Comparison of ENCODE assay signal across 8 cellular contexts in genomic region chr17:29180051-29180787, GRCh38. TPM values are rescaled to one million over a fixed set of nuclear protein-coding genes. Genes with fewer than 3 reads are reported as not detected.
DNase-seq lines count a peak whose midpoint lies in the region; ATAC-seq and TF ChIP-seq lines count a peak whose summit lies in the region.

Gene MYO18A, minus strand, starts transcription at chr17:29180398. Its CDS starts 13,458 bp downstream, at chr17:29166940.

- H3K4me1 ChIP-seq in parathyroid adenoma (peaks cover 16% of the 10 kb centered on the region), tibial artery (peaks cover 0 to 52% (median 30%) of the 10 kb centered on the region in 4 donors)

- H3K36me3 Mint-ChIP-seq in activated naive CD8-positive, alpha-beta T cell treated with anti-CD3 and anti-CD28 coated beads, Interleukin-2, amount 10 ng/mL, durations not matched to agents 7 days and 5 days, result no peaks in the 10 kb centered on the region

- no peaks in the 10 kb centered on the region for H3K9me3 ChIP-seq in SU-DHL-6 (ENCODE audit: insufficient read depth, low read length)
- no peaks in the 10 kb centered on the region for H3K9me3 ChIP-seq in parathyroid adenoma (ENCODE audit: control insufficient read depth, low read length)
- H3K9me3 ChIP-seq in tibial artery, result no peaks in the 10 kb centered on the region

- TF ChIP-seq CTCF in SU-DHL-6 (IDR thresholded peaks at IDR 0.05; ENCODE audit: insufficient read depth, low read length, poor library complexity, severe bottlenecking), result peak; percentile 40
- TF ChIP-seq CTCF in parathyroid adenoma (IDR thresholded peaks at IDR 0.05), result peak; percentile 95
- peak; percentile 89 to 96 for TF ChIP-seq CTCF in tibial artery (IDR thresholded peaks at IDR 0.05)

- H3K9me3 Mint-ChIP-seq in activated naive CD8-positive, alpha-beta T cell treated with anti-CD3 and anti-CD28 coated beads, Interleukin-2, amount 10 ng/mL, durations not matched to agents 7 days and 5 days, result no peaks in the 10 kb centered on the region

- peak within 1 kb of the TSS; percentile 12 for H3K27ac Mint-ChIP-seq in activated naive CD8-positive, alpha-beta T cell treated with anti-CD3 and anti-CD28 coated beads, Interleukin-2, amount 10 ng/mL, durations not matched to agents 7 days and 5 days

- H3K27me3 ChIP-seq in SU-DHL-6 (ENCODE audit: low read length), result no peaks in the 10 kb centered on the region
- H3K27me3 ChIP-seq in parathyroid adenoma (ENCODE audit: control insufficient read depth, insufficient read depth, low read length), result no peaks in the 10 kb centered on the region
- no peaks in the 10 kb centered on the region for H3K27me3 ChIP-seq in tibial artery

- H3K27ac ChIP-seq in SU-DHL-6 (ENCODE audit: low read depth, low read length) (no peak within 1 kb of the TSS), parathyroid adenoma (peak within 1 kb of the TSS; percentile 88), tibial artery (peak within 1 kb of the TSS; percentile 82)

- H3K9ac ChIP-seq in SU-DHL-6 (ENCODE audit: low read length) (peak within 1 kb of the TSS; percentile 43; the same call in 1 of the 2 replicates), parathyroid adenoma (peak within 1 kb of the TSS; percentile 77)

- intact Hi-C loops in Right ventricle myocardium superior (cut with DNase I) (loop anchor here (5.0 kb wide), 1 partner anchor 33 kb away; no protein-coding TSS in a partner anchor), tibial artery (cut with DNase I; ENCODE audit: low total_unique reads) (no loop called here)

- no peaks in the 10 kb centered on the region for H3K36me3 ChIP-seq in SU-DHL-6 (ENCODE audit: low read length)
- no peaks in the 10 kb centered on the region for H3K36me3 ChIP-seq in parathyroid adenoma (ENCODE audit: control insufficient read depth, insufficient read depth, low read length)
- no peaks in the 10 kb centered on the region for H3K36me3 ChIP-seq in tibial artery

- no peaks in the 10 kb centered on the region for H3K9me2 ChIP-seq in SU-DHL-6 (replicated peaks; ENCODE audit: insufficient read depth, low read length)

- peak; percentile 78 for DNase-seq in EH (ENCODE audit: low read depth)
- peak; percentile 27 for DNase-seq in GOT3 (lab: John Stamatoyannopoulos, UW)
- peak; percentile 70 for DNase-seq in M059J (ENCODE audit: low read depth)
- peak; percentile 90 for DNase-seq in activated naive CD8-positive, alpha-beta T cell treated with anti-CD3 and anti-CD28 coated beads, Interleukin-2, amount 10 ng/mL, durations not matched to agents 7 days and 5 days
- DNase-seq in Right ventricle myocardium superior, result peak; percentile 88
- peak; percentile 63 to 84 for DNase-seq in tibial artery

- no peaks in the 10 kb centered on the region for H4K20me1 ChIP-seq in SU-DHL-6 (ENCODE audit: low read depth, low read length)

- H2AFZ ChIP-seq in SU-DHL-6 (ENCODE audit: low read depth, low read length, severe bottlenecking), result peak within 1 kb of the TSS; percentile 64
- H2AFZ ChIP-seq in parathyroid adenoma, result peak within 1 kb of the TSS; percentile 99

- H3K4me3 ChIP-seq in SU-DHL-6 (ENCODE audit: insufficient read depth, low read length, poor library complexity, severe bottlenecking) (peak within 1 kb of the TSS; percentile 38), parathyroid adenoma (ENCODE audit: low read depth, low read length) (peak within 1 kb of the TSS; percentile 57), tibial artery (peak within 1 kb of the TSS; percentile 63 to 65)

- H3K4me3 Mint-ChIP-seq in activated naive CD8-positive, alpha-beta T cell treated with anti-CD3 and anti-CD28 coated beads, Interleukin-2, amount 10 ng/mL, durations not matched to agents 7 days and 5 days, result peak within 1 kb of the TSS; percentile 49

- peaks cover 12% of the 10 kb centered on the region for H3K27me3 Mint-ChIP-seq in activated naive CD8-positive, alpha-beta T cell treated with anti-CD3 and anti-CD28 coated beads, Interleukin-2, amount 10 ng/mL, durations not matched to agents 7 days and 5 days

- peaks cover 29% of the 10 kb centered on the region for H3K4me1 Mint-ChIP-seq in activated naive CD8-positive, alpha-beta T cell treated with anti-CD3 and anti-CD28 coated beads, Interleukin-2, amount 10 ng/mL, durations not matched to agents 7 days and 5 days

- H3K4me2 ChIP-seq in SU-DHL-6 (ENCODE audit: low read depth, low read length, poor library complexity, severe bottlenecking) (peak within 1 kb of the TSS; percentile 59), parathyroid adenoma (ENCODE audit: low read length) (peak within 1 kb of the TSS; percentile 86)

- ATAC-seq in activated naive CD8-positive, alpha-beta T cell treated with anti-CD3 and anti-CD28 coated beads, Interleukin-2, amount 10 ng/mL, durations not matched to agents 7 days and 5 days (ENCODE audit: low read depth), result peak; percentile 93
- ATAC-seq in Right ventricle myocardium superior (ENCODE audit: poor library complexity), result peak; percentile 90

- POLR2A ChIA-PET in activated naive CD8-positive, alpha-beta T cell treated with anti-CD3 and anti-CD28 coated beads, Interleukin-2, amount 10 ng/mL, durations not matched to agents 7 days and 5 days (lab: Charles Lee), result interaction anchor here (0.9 to 6.6 kb wide), 9 partner anchors 25 to 114 kb away, joined by 3 to 41 read pairs (median 6); partner anchors contain the start of gene NUFIP2

- H3F3A ChIP-seq in SU-DHL-6 (ENCODE audit: insufficient read depth), result no peaks in the 10 kb centered on the region

- H3K79me2 ChIP-seq in SU-DHL-6 (ENCODE audit: insufficient read depth, low read length), result no peaks in the 10 kb centered on the region
- H3K79me2 ChIP-seq in parathyroid adenoma, result peaks cover 8% of the 10 kb centered on the region

RNA-seq across cellular contexts. Expression of gene MYO18A, which starts in this region (rescaled TPM):
- 21.8 and 63.3 TPM in 2 replicates for total RNA-seq in M059J (2014; rRNA removed; shearing (Covaris generic))
- total RNA-seq in activated naive CD8-positive, alpha-beta T cell treated with anti-CD3 and anti-CD28 coated beads, Interleukin-2, amount 10 ng/mL, durations not matched to agents 7 days and 5 days, result 10 to 100 TPM; 79.7 to 80.6 TPM
- total RNA-seq in Right ventricle myocardium superior, result 393 TPM

Comparison
In these comparisons a context has a peak if more than half of its experiments do, and no peak if none do; other contexts are left out.
1. DNase-seq: peak in every context shown above with its lines; median percentile 90 in activated naive CD8-positive, alpha-beta T cell treated with anti-CD3 and anti-CD28 coated beads, Interleukin-2, amount 10 ng/mL, durations not matched to agents 7 days and 5 days; 88 in Right ventricle myocardium superior; 78 in EH; 74 in tibial artery; 70 in M059J; 27 in GOT3.
2. CTCF ChIP-seq: peak in every context shown above with its lines; median percentile 95 in parathyroid adenoma; 92 in tibial artery; 40 in SU-DHL-6.